Comparison of ENCODE assay signal across 18 cellular contexts in the genomic region with DNA sequence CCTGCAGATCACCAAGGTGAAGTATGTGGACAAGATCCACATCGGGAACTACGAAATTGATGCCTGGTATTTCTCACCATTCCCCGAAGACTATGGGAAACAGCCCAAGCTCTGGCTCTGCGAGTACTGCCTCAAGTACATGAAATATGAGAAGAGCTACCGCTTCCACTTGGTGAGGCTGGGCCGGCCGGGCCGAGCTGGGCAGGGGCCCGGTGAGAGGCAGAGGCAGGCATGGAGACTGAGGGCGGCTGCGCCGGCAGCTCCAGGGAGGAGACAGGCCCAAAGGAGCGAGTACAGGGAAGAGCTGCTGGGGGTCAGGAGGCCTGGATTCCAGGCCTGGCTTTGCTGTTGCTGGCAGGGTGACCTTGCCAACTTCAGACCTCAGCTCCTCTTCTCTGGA. TPM values are rescaled to one million over a fixed set of nuclear protein-coding genes. Genes with fewer than 3 reads are reported as not detected.
DNase-seq lines count a peak whose midpoint lies in the region; ATAC-seq and TF ChIP-seq lines count a peak whose summit lies in the region.
"Had no signal": no experiment of that assay in that cellular context is flagged by ENCODE, and none has a peak within 500 bp of the region (broad histone marks: within the 10 kb centered on the region; RNA-seq: fewer than 3 reads in every experiment).

No MANE protein-coding gene starts in this region.

- 31 to 55% methylated on average over 10 to 13 of the region's 13 CpGs for WGBS in thyroid gland, 2 donors

- H3K9me3 Mint-ChIP-seq in mesothelial cell of epicardium, result no peaks in the 10 kb centered on the region
- H3K9me3 Mint-ChIP-seq: CD8-positive, alpha-beta memory T cell had no signal

- H3K27me3 Mint-ChIP-seq in mesothelial cell of epicardium (ENCODE audit: low read depth), result no peaks in the 10 kb centered on the region
- H3K27me3 Mint-ChIP-seq: activated naive CD8-positive, alpha-beta T cell; CD8-positive, alpha-beta memory T cell had no signal

- H3K27me3 ChIP-seq in colonic mucosa (no peaks in the 10 kb centered on the region), neutrophil (no peaks in the 10 kb centered on the region), thyroid gland (no peaks in the 10 kb centered on the region)
- H3K27me3 ChIP-seq: right lobe of liver, tibial artery had no signal

- H3K4me1 ChIP-seq in colonic mucosa (peaks cover 26% of the 10 kb centered on the region), neutrophil (ENCODE audit: control insufficient read depth in 1 of 2, insufficient read depth in 1 of 2, low read depth in 1 of 2, low read length in 1 of 2) (peaks cover 58 to 63% of the 10 kb centered on the region in 2 experiments), thyroid gland (peaks cover 54 to 58% of the 10 kb centered on the region in 2 donors), mucosa of descending colon (ENCODE audit: low read depth) (peaks cover 48% of the 10 kb centered on the region)
- H3K4me1 ChIP-seq: right lobe of liver had no signal

- peak overlapping the region in 1 of 2 donors; percentile 100 for H3K9ac ChIP-seq in colonic mucosa (ENCODE audit: low read depth in 2 of 2, low read length in 2 of 2)
- H3K9ac ChIP-seq: GM23248 had no signal

- DNase-seq in NCI-H2029 treated with DMSO at 0.1 percent for 48 hours (lab: John Stamatoyannopoulos, UW), result peak; percentile 20
- DNase-seq in colonic mucosa, result no peak
- peak; percentile 84 for DNase-seq in thyroid gland
- DNase-seq in mesothelial cell of epicardium (ENCODE audit: low spot score in 2 of 2, unreplicated experiment in 2 of 2), result no peak
- no peak for DNase-seq in mucosa of descending colon
- DNase-seq: CD8-positive, alpha-beta memory T cell; DMS53; GF-D8; GM23248; NCI-H1092; NCI-H526; right lobe of liver; tibial artery had no signal

- H3K36me3 Mint-ChIP-seq in mesothelial cell of epicardium, result peaks cover 19% of the 10 kb centered on the region
- H3K36me3 Mint-ChIP-seq: activated naive CD8-positive, alpha-beta T cell had no signal

- ATAC-seq in mucosa of descending colon (no peak), GM19463 (IDR thresholded peaks at IDR 0.05; ENCODE audit: unreplicated experiment) (no peak)
- ATAC-seq: right lobe of liver had no signal

- no peak overlapping the region for H3K27ac Mint-ChIP-seq in mesothelial cell of epicardium
- H3K27ac Mint-ChIP-seq: activated naive CD8-positive, alpha-beta T cell; CD8-positive, alpha-beta memory T cell had no signal

- H3K27ac ChIP-seq in colonic mucosa (peak overlapping the region; percentile 98), neutrophil (peak overlapping the region; percentile 98), thyroid gland (peak overlapping the region; percentile 76 to 96 (median 92))
- H3K27ac ChIP-seq: GM23248, tibial artery had no signal

- peaks cover 20% of the 10 kb centered on the region for H3K4me1 Mint-ChIP-seq in mesothelial cell of epicardium
- H3K4me1 Mint-ChIP-seq: CD8-positive, alpha-beta memory T cell had no signal

- intact Hi-C loops in colonic mucosa (cut with DNase I), result no loop called here
- intact Hi-C loops in thyroid gland (cut with DNase I), result no loop called here
- intact Hi-C loops in mucosa of descending colon (cut with DNase I, micrococcal nuclease), result no loop called here

- H3K4me3 ChIP-seq in colonic mucosa (no peak overlapping the region), neutrophil (ENCODE audit: low read depth in 1 of 2, low read length in 1 of 2) (peak overlapping the region; percentile 57 to 62), thyroid gland (replicated peaks in 1 of 3) (no peak overlapping the region), mucosa of descending colon (no peak overlapping the region)
- H3K4me3 ChIP-seq: coronary artery, GM23248, right lobe of liver, tibial artery had no signal

- H3K36me3 ChIP-seq in colonic mucosa (peaks cover 3% of the 10 kb centered on the region), neutrophil (peaks cover 25% of the 10 kb centered on the region), thyroid gland (peaks cover 16 to 31% of the 10 kb centered on the region in 2 donors), mucosa of descending colon (ENCODE audit: low read depth) (no peaks in the 10 kb centered on the region)

- TF ChIP-seq POLR2A in thyroid gland (IDR thresholded peaks at IDR 0.05), result peak in 1 of 2 donors; percentile 60

- no peak overlapping the region for H3K4me3 Mint-ChIP-seq in mesothelial cell of epicardium
- H3K4me3 Mint-ChIP-seq: activated naive CD8-positive, alpha-beta T cell; CD8-positive, alpha-beta memory T cell had no signal

- TF ChIP-seq CTCF in colonic mucosa (IDR thresholded peaks at IDR 0.05) (no peak), neutrophil (IDR thresholded peaks at IDR 0.05) (no peak), thyroid gland (IDR thresholded peaks at IDR 0.05) (no peak), mesothelial cell of epicardium (IDR thresholded peaks at IDR 0.05; ENCODE audit: unreplicated experiment) (no peak), mucosa of descending colon (IDR thresholded peaks at IDR 0.05) (no peak)

- no peaks in the 10 kb centered on the region for H3K9me3 ChIP-seq in colonic mucosa
- no peaks in the 10 kb centered on the region for H3K9me3 ChIP-seq in neutrophil
- H3K9me3 ChIP-seq in thyroid gland, result no peaks in the 10 kb centered on the region
- H3K9me3 ChIP-seq in mucosa of descending colon, result no peaks in the 10 kb centered on the region
- H3K9me3 ChIP-seq: right lobe of liver, tibial artery had no signal

RNA-seq across cellular contexts. Expression of gene PRSS8, which starts 8.3 kb away (rescaled TPM):
- 100 to 1,000 TPM; 337 to 347 TPM for total RNA-seq in colonic mucosa
- 10 to 100 TPM; 42.1 to 89.9 (median 72.8) TPM for total RNA-seq in thyroid gland
- total RNA-seq in mesothelial cell of epicardium, result 79.1 to 84.3 TPM (median 79.9 TPM) in 3 replicates
- total RNA-seq in mucosa of descending colon, result 100 to 1,000 TPM; 163 to 482 (median 422) TPM
- total RNA-seq: CD8-positive, alpha-beta memory T cell; GM23248; osteocyte had no signal

RNA-seq across cellular contexts. Expression of gene KAT8, which starts 9.7 kb away (rescaled TPM):
- total RNA-seq in colonic mucosa, result 10 to 100 TPM; 42.2 to 69.5 TPM
- total RNA-seq in thyroid gland, result 100 to 1,000 TPM in 3 of 4 donors, 10 to 100 TPM in 1; 90.0 to 121 (median 113) TPM
- 72.1 to 76.4 TPM (median 75.7 TPM) in 3 replicates for total RNA-seq in mesothelial cell of epicardium
- 10 to 100 TPM; 61.1 to 83.1 (median 69.6) TPM for total RNA-seq in mucosa of descending colon

RNA-seq across cellular contexts. Expression of gene BCKDK, which starts 19.0 kb away (rescaled TPM):
- total RNA-seq in colonic mucosa (10 to 100 TPM; 41.3 to 43.4 TPM), thyroid gland (10 to 100 TPM; 30.1 to 52.0 (median 40.5) TPM), mesothelial cell of epicardium (36.4 to 37.3 TPM (median 37.0 TPM) in 3 replicates), mucosa of descending colon (10 to 100 TPM; 31.7 to 40.1 (median 36.6) TPM)

RNA-seq across cellular contexts. Expression of gene PRSS36, which starts 22.7 kb away (rescaled TPM):
- total RNA-seq in colonic mucosa (1 to 10 TPM; 3.6 to 6.4 TPM), thyroid gland (1 to 10 TPM; 1.4 to 6.6 (median 3.0) TPM), mesothelial cell of epicardium (0.96 to 1.7 TPM (median 1.4 TPM) in 3 replicates), mucosa of descending colon (10 to 100 TPM in 1 of 3 donors, 1 to 10 TPM in 2; 8.2 to 10.2 (median 9.5) TPM)
- total RNA-seq: GM23248 had no signal

RNA-seq across cellular contexts. Expression of gene VKORC1, which starts 32.6 kb away (rescaled TPM):
- 10 to 100 TPM; 39.5 to 50.3 TPM for total RNA-seq in colonic mucosa
- total RNA-seq in thyroid gland, result 100 to 1,000 TPM in 2 of 4 donors, 10 to 100 TPM in 2; 58.7 to 145 (median 104) TPM
- 48.6 to 53.7 TPM (median 49.5 TPM) in 3 replicates for total RNA-seq in mesothelial cell of epicardium
- total RNA-seq in mucosa of descending colon, result 10 to 100 TPM; 31.9 to 67.9 (median 41.3) TPM

Comparison
In these comparisons a context has a peak if more than half of its experiments do, and no peak if none do; other contexts are left out.
1. DNase-seq: peak in NCI-H2029 treated with DMSO at 0.1 percent for 48 hours (single experiment) and thyroid gland (2 of 2); none in colonic mucosa (single experiment), mesothelial cell of epicardium (0 of 2) and mucosa of descending colon (0 of 3).
2. H3K4me3 ChIP-seq: peak in neutrophil (2 of 2); none in colonic mucosa (single experiment), thyroid gland (0 of 3) and mucosa of descending colon (single experiment).
3. Peak in every context shown above with its lines, with median percentiles within 50 percentile points of each other: H3K27ac ChIP-seq.